ENCODE assay signal across 1 cellular context in genomic region chr3:177122183-177122856, GRCh38.
A peak's percentile ranks its signal among the peaks of the same experiment; 100 is the strongest.
TF ChIP-seq lines count a peak whose summit lies in the region.

No MANE protein-coding gene starts in this region.

TF ChIP-seq in K562, 482 proteins besides CTCF, POLR2A, EP300 and RAD21:
- TF ChIP-seq, protein P1, sequence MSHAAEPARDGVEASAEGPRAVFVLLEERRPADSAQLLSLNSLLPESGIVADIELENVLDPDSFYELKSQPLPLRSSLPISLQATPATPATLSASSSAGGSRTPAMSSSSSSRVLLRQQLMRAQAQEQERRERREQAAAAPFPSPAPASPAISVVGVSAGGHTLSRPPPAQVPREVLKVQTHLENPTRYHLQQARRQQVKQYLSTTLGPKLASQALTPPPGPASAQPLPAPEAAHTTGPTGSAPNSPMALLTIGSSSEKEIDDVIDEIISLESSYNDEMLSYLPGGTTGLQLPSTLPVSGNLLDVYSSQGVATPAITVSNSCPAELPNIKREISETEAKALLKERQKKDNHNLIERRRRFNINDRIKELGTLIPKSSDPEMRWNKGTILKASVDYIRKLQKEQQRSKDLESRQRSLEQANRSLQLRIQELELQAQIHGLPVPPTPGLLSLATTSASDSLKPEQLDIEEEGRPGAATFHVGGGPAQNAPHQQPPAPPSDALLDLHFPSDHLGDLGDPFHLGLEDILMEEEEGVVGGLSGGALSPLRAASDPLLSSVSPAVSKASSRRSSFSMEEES (CRISPR knock-in tag; IDR thresholded peaks at IDR 0.05): no peak
- TF ChIP-seq ZFPM2 (CRISPR knock-in tag; IDR thresholded peaks at IDR 0.05) (no peak), KAT2B (IDR thresholded peaks at IDR 0.05; ENCODE audit: low read depth, low read length) (no peak), NFE2 (IDR thresholded peaks at IDR 0.05; ENCODE audit: low read depth) (0 out of 2 replicates have a peak, but pooled peaks have one; percentile 39), SMARCB1 (IDR thresholded peaks at IDR 0.05; ENCODE audit: insufficient read length, low read depth) (no peak), HINFP (tag; conservative IDR thresholded peaks at IDR 0.05; ENCODE audit: low read depth) (no peak), CCNT2 (IDR thresholded peaks at IDR 0.05; ENCODE audit: borderline replicate concordance, extremely low read depth, insufficient read length, low read depth, low read length) (no peak), ATF3 (IDR thresholded peaks at IDR 0.05) (peak; percentile 41; the same call in 1 of the 2 replicates), ATF3 (CRISPR knock-in tag; conservative IDR thresholded peaks at IDR 0.05) (no peak)
- TF ChIP-seq, protein P2, sequence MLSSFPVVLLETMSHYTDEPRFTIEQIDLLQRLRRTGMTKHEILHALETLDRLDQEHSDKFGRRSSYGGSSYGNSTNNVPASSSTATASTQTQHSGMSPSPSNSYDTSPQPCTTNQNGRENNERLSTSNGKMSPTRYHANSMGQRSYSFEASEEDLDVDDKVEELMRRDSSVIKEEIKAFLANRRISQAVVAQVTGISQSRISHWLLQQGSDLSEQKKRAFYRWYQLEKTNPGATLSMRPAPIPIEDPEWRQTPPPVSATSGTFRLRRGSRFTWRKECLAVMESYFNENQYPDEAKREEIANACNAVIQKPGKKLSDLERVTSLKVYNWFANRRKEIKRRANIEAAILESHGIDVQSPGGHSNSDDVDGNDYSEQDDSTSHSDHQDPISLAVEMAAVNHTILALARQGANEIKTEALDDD (IDR thresholded peaks at IDR 0.05): no peak
